11 cellular contexts compared by ENCODE assay signal in genomic region chr14:67602995-67603545, GRCh38. TPM values are rescaled to one million over a fixed set of nuclear protein-coding genes. Genes with fewer than 3 reads are reported as not detected.
A peak's percentile ranks its signal among the peaks of the same experiment; 100 is the strongest.
DNase-seq lines count a peak whose midpoint lies in the region; ATAC-seq, FAIRE-seq and TF ChIP-seq lines count a peak whose summit lies in the region.
"Had no signal": no experiment of that assay in that cellular context is flagged by ENCODE, and none has a peak within 500 bp of the region (broad histone marks: within the 10 kb centered on the region; RNA-seq: fewer than 3 reads in every experiment).

No MANE protein-coding gene starts in this region.

- H3K9ac ChIP-seq in MM.1S (ENCODE audit: low read length), result no peak overlapping the region

- H3K4me1 Mint-ChIP-seq in IgD-negative memory B cell, result peaks cover 24 to 43% (median 34%) of the 10 kb centered on the region in 3 donors
- peaks cover 16 to 37% (median 23%) of the 10 kb centered on the region in 4 donors for H3K4me1 Mint-ChIP-seq in naive thymus-derived CD8-positive, alpha-beta T cell

- no peak overlapping the region for H2AFZ ChIP-seq in MM.1S (ENCODE audit: low read length)

- POLR2A ChIA-PET in naive thymus-derived CD8-positive, alpha-beta T cell (lab: Charles Lee), result no interaction called here

- H3K4me3 Mint-ChIP-seq in IgD-negative memory B cell, result peak overlapping the region; percentile 72 to 88 (median 80)
- peak overlapping the region in 1 of 10 donors; percentile 40 for H3K4me3 Mint-ChIP-seq in naive thymus-derived CD8-positive, alpha-beta T cell

- no peaks in the 10 kb centered on the region for H3K79me2 ChIP-seq in MM.1S (ENCODE audit: low read length)

- peaks cover 3% of the 10 kb centered on the region for H3K36me3 Mint-ChIP-seq in IgD-negative memory B cell
- no peaks in the 10 kb centered on the region for H3K36me3 Mint-ChIP-seq in naive thymus-derived CD8-positive, alpha-beta T cell
- H3K36me3 Mint-ChIP-seq: natural killer cell had no signal

- DNase-seq in GM19239 (ENCODE audit: insufficient read length, low spot score), result no peak
- DNase-seq in renal cortical epithelial cell (ENCODE audit: low read depth), result peak; percentile 75
- DNase-seq in MM.1S, result no peak
- DNase-seq in Ammon's horn (ENCODE audit: low spot score), result no peak
- DNase-seq in NCI-H2171 (lab: John Stamatoyannopoulos, UW), result no peak
- DNase-seq in naive thymus-derived CD8-positive, alpha-beta T cell, result no peak
- DNase-seq: natural killer cell; stimulated activated CD4-positive, alpha-beta T cell treated with anti-CD3 and anti-CD28 coated beads, Interleukin-4, amount 100 ng/mL, for 4 hours had no signal

- H3K27me3 Mint-ChIP-seq in IgD-negative memory B cell, result no peaks in the 10 kb centered on the region
- H3K27me3 Mint-ChIP-seq in naive thymus-derived CD8-positive, alpha-beta T cell, result peaks cover 0 to 4% (median 0%) of the 10 kb centered on the region in 5 donors

- no peaks in the 10 kb centered on the region for H3K27me3 ChIP-seq in MM.1S (replicated peaks; ENCODE audit: insufficient read depth, low read length)

- no peaks in the 10 kb centered on the region for H3K36me3 ChIP-seq in MM.1S (replicated peaks; ENCODE audit: insufficient read depth, low read length)

- peaks cover 0 to 2% (median 0%) of the 10 kb centered on the region in 3 donors for H3K9me3 Mint-ChIP-seq in IgD-negative memory B cell
- no peaks in the 10 kb centered on the region for H3K9me3 Mint-ChIP-seq in naive thymus-derived CD8-positive, alpha-beta T cell
- H3K9me3 Mint-ChIP-seq: natural killer cell had no signal

- peak overlapping the region; percentile 29 to 97 (median 79) for H3K27ac Mint-ChIP-seq in IgD-negative memory B cell
- peak overlapping the region in 3 of 10 donors; percentile 49 to 68 (median 50) for H3K27ac Mint-ChIP-seq in naive thymus-derived CD8-positive, alpha-beta T cell
- H3K27ac Mint-ChIP-seq: natural killer cell had no signal

- H3K4me2 ChIP-seq in MM.1S (ENCODE audit: low read depth, low read length), result no peak overlapping the region

- FAIRE-seq in GM19239 (lab: Jason Lieb, UNC), result peak; percentile 96

- no peaks in the 10 kb centered on the region for H3F3A ChIP-seq in MM.1S (ENCODE audit: insufficient read depth, low read length)

- no peak overlapping the region for H3K4me3 ChIP-seq in MM.1S (ENCODE audit: low read length)
- H3K4me3 ChIP-seq: SK-N-MC had no signal

- H3K4me1 ChIP-seq in MM.1S (ENCODE audit: low read length), result no peaks in the 10 kb centered on the region

- no peaks in the 10 kb centered on the region for H3K9me2 ChIP-seq in MM.1S (replicated peaks; ENCODE audit: insufficient read depth, low read length)

- no peaks in the 10 kb centered on the region for H4K20me1 ChIP-seq in MM.1S (ENCODE audit: insufficient read depth, low read length)

- no peak overlapping the region for H3K27ac ChIP-seq in MM.1S (ENCODE audit: low read length)
- H3K27ac ChIP-seq: SK-N-MC had no signal

- peak; percentile 71 for ATAC-seq in HG02852 (IDR thresholded peaks at IDR 0.05; ENCODE audit: unreplicated experiment)
- no peak for ATAC-seq in naive thymus-derived CD8-positive, alpha-beta T cell
- ATAC-seq: natural killer cell had no signal

- no peaks in the 10 kb centered on the region for H3K9me3 ChIP-seq in MM.1S (replicated peaks; ENCODE audit: insufficient read depth, low read length)

- TF ChIP-seq CTCF in MM.1S (IDR thresholded peaks at IDR 0.05; ENCODE audit: low read length), result no peak

RNA-seq across cellular contexts. Expression of gene PIGH, which starts 3.0 kb away (rescaled TPM):
- polyA plus RNA-seq in IgD-negative memory B cell, result 46.6 TPM
- total RNA-seq in renal cortical epithelial cell, result 10.9 and 14.0 TPM in 2 replicates
- 10 to 100 TPM; 32.1 to 37.5 TPM for total RNA-seq in naive thymus-derived CD8-positive, alpha-beta T cell
- polyA plus RNA-seq in naive thymus-derived CD8-positive, alpha-beta T cell, result 10 to 100 TPM; 24.6 to 44.5 (median 35.3) TPM

RNA-seq across cellular contexts. Expression of gene ARG2, which starts 16.6 kb away (rescaled TPM):
- polyA plus RNA-seq in IgD-negative memory B cell, result 1.8 TPM
- total RNA-seq in renal cortical epithelial cell, result 4.5 and 17.4 TPM in 2 replicates
- total RNA-seq in naive thymus-derived CD8-positive, alpha-beta T cell, result 1 to 10 TPM in 1 of 2 experiments, under 1 TPM in 1; 0.78 to 1.1 TPM
- polyA plus RNA-seq in naive thymus-derived CD8-positive, alpha-beta T cell, result under 1 TPM in 2 of 3 donors, not detected in 1; 0.32 to 0.88 TPM
